ENCODE assay signal across 26 cellular contexts in the genomic region with DNA sequence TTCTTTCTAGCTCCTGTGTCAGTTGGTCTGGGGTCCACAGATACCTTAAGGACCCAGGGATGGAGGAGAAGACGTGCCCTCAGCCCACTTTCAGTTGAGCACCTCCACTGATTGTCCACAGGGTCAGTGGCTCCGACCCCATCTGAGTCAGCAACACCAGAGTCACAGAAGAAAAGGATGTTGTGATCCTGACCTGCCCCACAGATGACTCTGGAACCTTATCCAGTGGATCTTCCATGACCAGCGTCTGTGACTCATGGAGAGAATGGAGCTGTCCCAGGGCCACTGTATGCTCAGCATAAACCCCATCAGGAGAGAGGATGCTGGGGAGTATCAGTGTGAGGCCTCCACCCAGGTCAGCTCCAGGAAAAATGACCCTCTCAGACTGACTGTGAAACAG. TPM values are rescaled to one million over a fixed set of nuclear protein-coding genes. Genes with fewer than 3 reads are reported as not detected.
A peak's percentile ranks its signal among the peaks of the same experiment; 100 is the strongest.
DNase-seq lines count a peak whose midpoint lies in the region; ATAC-seq, FAIRE-seq and TF ChIP-seq lines count a peak whose summit lies in the region.
"Had no signal": no experiment of that assay in that cellular context is flagged by ENCODE, and none has a peak within 500 bp of the region (broad histone marks: within the 10 kb centered on the region; RNA-seq: fewer than 3 reads in every experiment).

No MANE protein-coding gene starts in this region.

- no peaks in the 10 kb centered on the region for H4K20me1 ChIP-seq in K562 (replicated peaks; ENCODE audit: control insufficient read depth, insufficient read depth, low read length)
- H4K20me1 ChIP-seq: BLaER1 had no signal

- H3K27ac Mint-ChIP-seq in osteocyte (ENCODE audit: unreplicated experiment): no peak overlapping the region
- H3K27ac Mint-ChIP-seq: B cell; CD8-positive, alpha-beta T cell; GM23338; H9 had no signal

- no peaks in the 10 kb centered on the region for H3K9me1 ChIP-seq in K562 (ENCODE audit: control insufficient read depth, insufficient read depth, low read length)

- H3K4me2 ChIP-seq in K562 (ENCODE audit: insufficient read depth, low read length): no peak overlapping the region
- H3K4me2 ChIP-seq: BLaER1, GM23338 had no signal

- no peak overlapping the region for H3K27ac ChIP-seq in K562 (ENCODE audit: extremely low read depth, low read depth, low read length)
- H3K27ac ChIP-seq: 22Rv1, BLaER1, C4-2B had no signal

- H3K9me3 ChIP-seq in K562 (replicated peaks; ENCODE audit: control insufficient read depth, insufficient read depth, low read depth, low read length): no peaks in the 10 kb centered on the region
- H3K9me3 ChIP-seq: BLaER1 had no signal

- no peaks in the 10 kb centered on the region for H3K4me1 Mint-ChIP-seq in osteocyte (ENCODE audit: unreplicated experiment)
- H3K4me1 Mint-ChIP-seq: B cell, H9 had no signal

- TF ChIP-seq CTCF in K562 (IDR thresholded peaks at IDR 0.05 in 2 of 3, conservative IDR thresholded peaks at IDR 0.05 in 1 of 3; ENCODE audit: insufficient read depth in 2 of 3, low read depth in 1 of 3, low read length in 3 of 3): no peak
- no peak for TF ChIP-seq CTCF in osteocyte (IDR thresholded peaks at IDR 0.05)

- H2AFZ ChIP-seq in K562 (ENCODE audit: low read depth, low read length): no peak overlapping the region
- H2AFZ ChIP-seq: GM23338 had no signal

- intact Hi-C loops in K562 (cut with micrococcal nuclease): no loop called here

- H3K27me3 ChIP-seq in K562 (ENCODE audit: control insufficient read depth in 2 of 2, insufficient read depth in 2 of 2, low read length in 2 of 2): peaks cover 3 to 14% of the 10 kb centered on the region in 2 experiments; a peak in 3 of 5 replicates
- H3K27me3 ChIP-seq: BLaER1 had no signal

- peak; percentile 19 for DNase-seq in activated CD4-positive, CD25-positive, alpha-beta regulatory T cell treated with anti-CD3 and anti-CD28 coated beads, Interleukin-2, amount 50 U/mL, for 72 hours
- peak; percentile 26 for DNase-seq in activated CD8-positive, alpha-beta memory T cell treated with anti-CD3 and anti-CD28 coated beads, Interleukin-2, amount 50 U/mL, for 48 hours
- DNase-seq in activated CD8-positive, alpha-beta memory T cell treated with anti-CD3 and anti-CD28 coated beads, Interleukin-2, amount 50 U/mL, for 4 hours: no peak
- no peak for DNase-seq in K562 (ENCODE audit: extremely low read depth in 1 of 4, low spot score in 3 of 4)
- DNase-seq in osteocyte (ENCODE audit: extremely low spot score, unreplicated experiment): peak; percentile 65
- no peak for DNase-seq in NCI-H187 (lab: John Stamatoyannopoulos, UW)
- DNase-seq in COR-L47 (lab: John Stamatoyannopoulos, UW): no peak
- DNase-seq: CD4-positive, CD25-positive, alpha-beta regulatory T cell; DMS 273 treated with DMSO at 0.1 percent for 48 hours; DMS79; EL; GDM1; H9 had no signal

- H3K36me3 Mint-ChIP-seq in osteocyte (ENCODE audit: unreplicated experiment): no peaks in the 10 kb centered on the region
- H3K36me3 Mint-ChIP-seq: CD8-positive, alpha-beta T cell had no signal

- CTCF ChIA-PET in K562 (lab: Yijun Ruan, JAX; ENCODE audit: low intra/inter-chr PET ratio): no interaction called here

- H3K27me3 Mint-ChIP-seq in osteocyte (ENCODE audit: unreplicated experiment): peaks cover 16% of the 10 kb centered on the region

- TF ChIP-seq RAD21 in K562 (CRISPR knock-in tag; conservative IDR thresholded peaks at IDR 0.05 in 1 of 2, IDR thresholded peaks at IDR 0.05 in 1 of 2): no peak

- no peak for FAIRE-seq in K562 (lab: Jason Lieb, UNC)
- FAIRE-seq: A204.1, D721Med, GM12878 had no signal

- H3K36me3 ChIP-seq in K562 (ENCODE audit: control insufficient read depth, insufficient read depth, low read length): no peaks in the 10 kb centered on the region
- H3K36me3 ChIP-seq: BLaER1 had no signal

- BruUV-seq in K562 (replicated peaks; lab: Mats Ljungman, UMichigan): no TSS peak

- no peak for ATAC-seq in activated CD4-positive, CD25-positive, alpha-beta regulatory T cell treated with anti-CD3 and anti-CD28 coated beads, Interleukin-2, amount 50 U/mL, for 24 hours
- no peak for ATAC-seq in K562
- ATAC-seq: CD8-positive, alpha-beta T cell; GM12878; HCT116 had no signal

- no peak for TF ChIP-seq EP300 in K562 (IDR thresholded peaks at IDR 0.05; ENCODE audit: low read length)

- H3K79me2 ChIP-seq in K562 (ENCODE audit: control insufficient read depth, insufficient read depth, low read length): no peaks in the 10 kb centered on the region

- no peaks in the 10 kb centered on the region for H3K9me3 Mint-ChIP-seq in osteocyte (ENCODE audit: unreplicated experiment)
- H3K9me3 Mint-ChIP-seq: CD8-positive, alpha-beta T cell; GM23338 had no signal

- no peak for TF ChIP-seq POLR2A in K562 (conservative IDR thresholded peaks at IDR 0.05)

- no peak overlapping the region for H3K9ac ChIP-seq in K562 (ENCODE audit: insufficient read depth in 1 of 2, low read depth in 2 of 2, low read length in 2 of 2)
- H3K9ac ChIP-seq: BLaER1 had no signal

- H3K4me3 ChIP-seq in K562: no peak overlapping the region
- H3K4me3 ChIP-seq: BLaER1, GM12878, GM23338 had no signal

- WGBS in K562 (ENCODE audit: insufficient coverage, low coverage, missing lambda C conversion rate): 0% methylated on average over 2 of the region's 3 CpGs

- no peak overlapping the region for H3K4me3 Mint-ChIP-seq in osteocyte (ENCODE audit: unreplicated experiment)
- H3K4me3 Mint-ChIP-seq: B cell; CD4-positive, CD25-positive, alpha-beta regulatory T cell; CD8-positive, alpha-beta T cell; GM23338; H9 had no signal

- in situ Hi-C loops in K562 (cut with MboI): no loop called here

- no peaks in the 10 kb centered on the region for H3K4me1 ChIP-seq in K562 (replicated peaks in 1 of 2; ENCODE audit: control insufficient read depth in 2 of 2, insufficient read depth in 2 of 2, low read length in 2 of 2)
- H3K4me1 ChIP-seq: BLaER1 had no signal

- POLR2A ChIA-PET in K562 (lab: Yijun Ruan, JAX): no interaction called here

TF ChIP-seq in K562, 482 proteins besides CTCF, POLR2A, EP300 and RAD21:
- no peak for TF ChIP-seq SMARCE1 (IDR thresholded peaks at IDR 0.05)
- 0 out of 2 replicates have a peak, but pooled peaks have one; percentile 26 for TF ChIP-seq FOSL1 (tag; conservative IDR thresholded peaks at IDR 0.05)
TF ChIP-seq in K562: peak in this region for 1.

RNA-seq across cellular contexts. Expression of a gene that starts 22.0 kb away (rescaled TPM):
- total RNA-seq in K562 (2011; cell fraction: chromatin; rRNA removed; ENCODE audit: low replicate concordance): not detected in 2 replicates
- total RNA-seq in K562 (2011; cell fraction: nucleolus; rRNA removed): not detected in 2 replicates
- not detected in 2 replicates for total RNA-seq in K562 (2011; cell fraction: nucleoplasm; rRNA removed)
- not detected in 2 replicates for total RNA-seq in K562 (2014; rRNA removed)
- total RNA-seq in K562 (2014; rRNA removed; fragmentation: Illumina TruSeq; extraction: Trizol): not detected in 2 replicates
- not detected in 2 replicates for total RNA-seq in K562 (2015; rRNA removed; fragmentation: Illumina TruSeq; extraction: Trizol)
- not detected in 2 replicates for total RNA-seq in K562 (2021)
- polyA plus RNA-seq in K562 (2011; rRNA removed): not detected in 2 replicates
- polyA plus RNA-seq in K562 (2011; cell fraction: cytosol; rRNA removed): not detected in 2 replicates
- not detected in 2 replicates for polyA plus RNA-seq in K562 (2011; cell fraction: nucleus; rRNA removed)
- polyA plus RNA-seq in K562 (2012): not detected in 2 replicates
- not detected in 2 replicates for polyA plus RNA-seq in K562 (2014; fragmentation: Illumina TruSeq; extraction: Trizol)
- polyA plus RNA-seq in K562 (2014; fragmentation: Nextera tagmentation; extraction: Ambion mirVana): not detected
- not detected in 2 replicates for polyA plus RNA-seq in K562 (2014; rRNA removed)
- polyA minus RNA-seq in K562 (2011; rRNA and poly(A)+ RNA removed): not detected in 2 replicates
- not detected in 2 replicates for polyA minus RNA-seq in K562 (2011; cell fraction: cytosol; rRNA and poly(A)+ RNA removed)
- polyA minus RNA-seq in K562 (2011; cell fraction: nucleus; rRNA and poly(A)+ RNA removed): not detected in 2 replicates
- total RNA-seq in osteocyte: not detected in 2 replicates
- total RNA-seq: B cell; CD8-positive, alpha-beta T cell; GM12878; GM23338; H4; H9 had no signal
- polyA plus RNA-seq: AG04450, GM12878, GM23338 had no signal

RNA-seq across cellular contexts. Expression of a gene that starts 28.9 kb away (rescaled TPM):
- not detected in 2 replicates for total RNA-seq in K562 (2011; cell fraction: chromatin; rRNA removed; ENCODE audit: low replicate concordance)
- total RNA-seq in K562 (2011; cell fraction: nucleolus; rRNA removed): not detected in 2 replicates
- not detected in 2 replicates for total RNA-seq in K562 (2011; cell fraction: nucleoplasm; rRNA removed)
- total RNA-seq in K562 (2014; rRNA removed) (0.12 and 0.14 TPM in 2 replicates), K562 (2014; rRNA removed; fragmentation: Illumina TruSeq; extraction: Trizol) (0.13 and 0.18 TPM in 2 replicates), K562 (2015; rRNA removed; fragmentation: Illumina TruSeq; extraction: Trizol) (0.40 and 0.49 TPM in 2 replicates), K562 (2021) (0.18 TPM in 2 replicates), osteocyte (not detected in 2 replicates)
- polyA plus RNA-seq in K562 (2011; rRNA removed) (0.06 TPM in 1 of 2 replicates, not detected in the other), K562 (2014; fragmentation: Illumina TruSeq; extraction: Trizol) (0.24 and 0.30 TPM in 2 replicates), K562 (2014; fragmentation: Nextera tagmentation; extraction: Ambion mirVana) (under 1 TPM in 1 of 2 experiments, not detected in 1; 0.24 TPM), K562 (2014; rRNA removed) (0.11 TPM in 1 of 2 replicates, not detected in the other)
- not detected in 2 replicates for polyA plus RNA-seq in K562 (2011; cell fraction: cytosol; rRNA removed)
- polyA plus RNA-seq in K562 (2011; cell fraction: nucleus; rRNA removed): not detected in 2 replicates
- 0.14 and 4.0 TPM in 2 replicates for polyA plus RNA-seq in K562 (2012)
- not detected in 2 replicates for polyA minus RNA-seq in K562 (2011; rRNA and poly(A)+ RNA removed)
- polyA minus RNA-seq in K562 (2011; cell fraction: cytosol; rRNA and poly(A)+ RNA removed): not detected in 2 replicates
- not detected in 2 replicates for polyA minus RNA-seq in K562 (2011; cell fraction: nucleus; rRNA and poly(A)+ RNA removed)
- total RNA-seq: GM23338, H9 had no signal
- polyA plus RNA-seq: AG04450, GM23338 had no signal

Comparison
In these comparisons a context has a peak if more than half of its experiments do, and no peak if none do; other contexts are left out.
1. DNase-seq: peak in activated CD4-positive, CD25-positive, alpha-beta regulatory T cell treated with anti-CD3 and anti-CD28 coated beads, Interleukin-2, amount 50 U/mL, for 72 hours (single experiment), activated CD8-positive, alpha-beta memory T cell treated with anti-CD3 and anti-CD28 coated beads, Interleukin-2, amount 50 U/mL, for 48 hours (single experiment) and osteocyte (single experiment); none in activated CD8-positive, alpha-beta memory T cell treated with anti-CD3 and anti-CD28 coated beads, Interleukin-2, amount 50 U/mL, for 4 hours (single experiment), K562 (0 of 4), NCI-H187 (0 of 2) and COR-L47 (single experiment).